ENCODE assay signal across 4 cellular contexts in the genomic region with DNA sequence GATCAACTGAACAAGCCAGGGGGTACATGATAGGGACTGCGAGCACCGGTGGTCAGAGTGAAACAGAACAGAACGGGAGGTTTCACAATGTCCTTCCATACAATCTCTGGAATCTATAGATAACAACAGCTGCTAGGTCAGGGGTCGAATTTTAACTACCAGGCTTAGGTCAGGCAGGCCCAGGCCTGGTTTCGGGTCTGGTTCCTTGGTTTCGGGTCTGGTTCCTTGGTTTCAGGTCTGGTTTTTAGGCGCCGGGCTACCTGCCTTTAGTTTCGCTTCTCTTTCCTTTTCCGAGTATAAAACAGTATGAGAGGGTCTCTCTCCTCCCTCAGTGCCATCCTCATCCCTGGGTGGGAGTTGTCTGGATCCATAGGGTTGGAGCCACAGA. TPM values are rescaled to one million over a fixed set of nuclear protein-coding genes. Genes with fewer than 3 reads are reported as not detected.
"Had no signal": no experiment of that assay in that cellular context is flagged by ENCODE, and none has a peak within 500 bp of the region (broad histone marks: within the 10 kb centered on the region; RNA-seq: fewer than 3 reads in every experiment).

No MANE protein-coding gene starts in this region.

RNA-seq across cellular contexts. Expression of a gene that starts 0.7 kb away (rescaled TPM):
- total RNA-seq: activated CD8-positive, alpha-beta T cell treated with anti-CD3 and anti-CD28 coated beads, Interleukin-2, amount 10 ng/mL, durations not matched to agents 7 days and 5 days; bronchial epithelial cell; foreskin keratinocyte had no signal
- polyA plus RNA-seq: foreskin keratinocyte had no signal

RNA-seq across cellular contexts. Expression of a gene that starts 36.6 kb away (rescaled TPM):
- total RNA-seq: activated naive CD8-positive, alpha-beta T cell treated with anti-CD3 and anti-CD28 coated beads, Interleukin-2, amount 10 ng/mL, durations not matched to agents 7 days and 5 days had no signal

RNA-seq across cellular contexts. Expression of a gene that starts 53.4 kb away (rescaled TPM):
- total RNA-seq: activated CD8-positive, alpha-beta T cell treated with anti-CD3 and anti-CD28 coated beads, Interleukin-2, amount 10 ng/mL, durations not matched to agents 7 days and 5 days; activated naive CD8-positive, alpha-beta T cell treated with anti-CD3 and anti-CD28 coated beads, Interleukin-2, amount 10 ng/mL, durations not matched to agents 7 days and 5 days had no signal
